31 cellular contexts compared by ENCODE assay signal in genomic region chr5:143801251-143801650, GRCh38. TPM values are rescaled to one million over a fixed set of nuclear protein-coding genes. Genes with fewer than 3 reads are reported as not detected.
DNase-seq lines count a peak whose midpoint lies in the region; ATAC-seq, FAIRE-seq and TF ChIP-seq lines count a peak whose summit lies in the region.
"Had no signal": no experiment of that assay in that cellular context is flagged by ENCODE, and none has a peak within 500 bp of the region (broad histone marks: within the 10 kb centered on the region; RNA-seq: fewer than 3 reads in every experiment).

No MANE protein-coding gene starts in this region.

- H3K79me2 ChIP-seq in GM12878 (ENCODE audit: control insufficient read depth, insufficient read depth, low read length) = no peaks in the 10 kb centered on the region

- RAD21 ChIA-PET in GM12878 (lab: Charles Lee; ENCODE audit: unreplicated experiment) = interaction anchor here (0.7 to 2.4 kb wide), 10 partner anchors 9 to 108 kb away, joined by 3 to 14 read pairs (median 4); partner anchors contain the start of gene HMHB1

- TF ChIP-seq POLR2A in GM12878 (IDR thresholded peaks at IDR 0.05; ENCODE audit: low read depth, low read length) = no peak

- peak overlapping the region in 5 of 11 experiments; percentile 1 to 61 (median 44); a peak in 9 of 22 replicates for H3K27ac ChIP-seq in BLaER1 treated with 17β-estradiol and CSF1 and Interleukin-3, amounts not matched to agents 10 nM and 100 nM
- peak overlapping the region; percentile 39 for H3K27ac ChIP-seq in GM12878 (ENCODE audit: control insufficient read depth, insufficient read depth)
- H3K27ac ChIP-seq: ascending aorta, C4-2B, cardiac muscle cell, right lobe of liver had no signal

- in situ Hi-C loops in GM12878 (cut with MboI) = no loop called here

- CTCF ChIA-PET in GM12878 (lab: Yijun Ruan, JAX) = interaction anchor here (0.6 to 3.2 kb wide), 4 partner anchors 8 to 48 kb away, joined by 3 to 11 read pairs (median 6); no protein-coding TSS in a partner anchor

- BruUV-seq in GM12878 (replicated peaks; lab: Mats Ljungman, UMichigan) = no TSS peak

- peak overlapping the region in 10 of 11 experiments; percentile 39 to 75 (median 58); a peak in 19 of 22 replicates for H3K4me2 ChIP-seq in BLaER1 treated with 17β-estradiol and CSF1 and Interleukin-3, amounts not matched to agents 10 nM and 100 nM
- peak overlapping the region; percentile 44; the same call in 1 of the 2 replicates for H3K4me2 ChIP-seq in GM12878 (ENCODE audit: control insufficient read depth, insufficient read depth)
- H3K4me2 ChIP-seq: SK-N-SH had no signal

- H3K9me3 ChIP-seq in BLaER1 treated with 17β-estradiol and CSF1 and Interleukin-3, amounts not matched to agents 10 nM and 100 nM (replicated peaks in 1 of 11) = peaks cover 0 to 36% (median 0%) of the 10 kb centered on the region in 11 experiments; a peak in 5 of 22 replicates
- no peaks in the 10 kb centered on the region for H3K9me3 ChIP-seq in GM12878 (replicated peaks; ENCODE audit: control insufficient read depth, insufficient read depth, low read length)
- H3K9me3 ChIP-seq: ascending aorta, right lobe of liver, SK-N-SH had no signal

- POLR2A ChIA-PET in GM12878 (lab: Charles Lee) = interaction anchor here (0.9 to 1.9 kb wide), 6 partner anchors 8 to 480 kb away, joined by 3 to 5 read pairs (median 3); no protein-coding TSS in a partner anchor

- no peaks in the 10 kb centered on the region for H4K20me1 ChIP-seq in BLaER1 treated with 17β-estradiol and CSF1 and Interleukin-3, amounts not matched to agents 10 nM and 100 nM
- H4K20me1 ChIP-seq in GM12878 (ENCODE audit: control insufficient read depth, insufficient read depth) = no peaks in the 10 kb centered on the region

- peaks cover 34 to 73% (median 51%) of the 10 kb centered on the region in 10 experiments for H3K4me1 ChIP-seq in BLaER1 treated with 17β-estradiol and CSF1 and Interleukin-3, amounts not matched to agents 10 nM and 100 nM
- peaks cover 10% of the 10 kb centered on the region for H3K4me1 ChIP-seq in GM12878 (ENCODE audit: control insufficient read depth, insufficient read depth, low read length)
- H3K4me1 ChIP-seq: ascending aorta, right lobe of liver had no signal

- SMC1A ChIA-PET in GM12878 (lab: Charles Lee; ENCODE audit: uncharacterized antibody, unreplicated experiment) = interaction anchor here (0.8 to 3.3 kb wide), 20 partner anchors 11 to 410 kb away, joined by 3 to 13 read pairs (median 4); partner anchors contain the start of gene HMHB1

- no peaks in the 10 kb centered on the region for H3K36me3 ChIP-seq in BLaER1 treated with 17β-estradiol and CSF1 and Interleukin-3, amounts not matched to agents 10 nM and 100 nM
- H3K36me3 ChIP-seq in GM12878 (ENCODE audit: control insufficient read depth in 2 of 2, insufficient read depth in 2 of 2, low read length in 1 of 2) = no peaks in the 10 kb centered on the region
- H3K36me3 ChIP-seq: ascending aorta, cardiac muscle cell, right lobe of liver had no signal

- no peak for TF ChIP-seq CTCF in GM12878 (IDR thresholded peaks at IDR 0.05 in 2 of 3, conservative IDR thresholded peaks at IDR 0.05 in 1 of 3; ENCODE audit: control insufficient read depth in 2 of 3, extremely low read depth in 1 of 3, insufficient read depth in 1 of 3, low read depth in 3 of 3, low read length in 3 of 3)

- WGBS in GM12878 (ENCODE audit: insufficient coverage, insufficient replicate concordance, low lambda C conversion rate, missing lambda C conversion rate) = 26% methylated on average over 3 of the region's 3 CpGs

- no peak for TF ChIP-seq EP300 in GM12878 (IDR thresholded peaks at IDR 0.05; ENCODE audit: borderline replicate concordance in 1 of 2, control insufficient read depth in 1 of 2, low read depth in 2 of 2, low read length in 2 of 2)

- H2AFZ ChIP-seq in GM12878 (ENCODE audit: control insufficient read depth, low read depth, low read length) = peak overlapping the region; percentile 88

- H3K27me3 ChIP-seq in BLaER1 treated with 17β-estradiol and CSF1 and Interleukin-3, amounts not matched to agents 10 nM and 100 nM = no peaks in the 10 kb centered on the region
- H3K27me3 ChIP-seq in GM12878 (replicated peaks in 1 of 2; ENCODE audit: control insufficient read depth in 2 of 2, insufficient read depth in 2 of 2, low read length in 1 of 2) = no peaks in the 10 kb centered on the region
- H3K27me3 ChIP-seq: ascending aorta, right lobe of liver had no signal

- H3K9ac ChIP-seq in BLaER1 treated with 17β-estradiol and CSF1 and Interleukin-3, amounts not matched to agents 10 nM and 100 nM = 0 out of 22 replicates have a peak overlapping the region, but pooled peaks of 1 of the 11 experiments have one; percentile 17
- no peak overlapping the region; the same call in 1 of the 2 replicates for H3K9ac ChIP-seq in GM12878 (ENCODE audit: control insufficient read depth, insufficient read depth, low read length)
- H3K9ac ChIP-seq: SK-N-SH had no signal

- intact Hi-C loops in GM12878 (cut with micrococcal nuclease; ENCODE audit: unreplicated experiment) = no loop called here
- intact Hi-C loops in left colon (cut with DNase I, micrococcal nuclease) = no loop called here

- no peak overlapping the region for H3K4me3 ChIP-seq in BLaER1 treated with 17β-estradiol and CSF1 and Interleukin-3, amounts not matched to agents 10 nM and 100 nM
- no peak overlapping the region for H3K4me3 ChIP-seq in GM12878
- H3K4me3 ChIP-seq: ascending aorta, cardiac muscle cell, right lobe of liver had no signal

- no peak for FAIRE-seq in GM12878 (lab: Jason Lieb, UNC)

- no peak for TF ChIP-seq RAD21 in GM12878 (IDR thresholded peaks at IDR 0.05; ENCODE audit: insufficient read depth, low read depth, low read length)

- DNase-seq in GM12878 (ENCODE audit: low read depth, low spot score) (no peak), left colon (no peak), iPS-NIHi11 (ENCODE audit: low spot score) (no peak)
- DNase-seq in activated effector memory CD4-positive, alpha-beta T cell treated with anti-CD3 and anti-CD28 coated beads, Interleukin-2, amount 50 U/mL, for 16 hours = no peak
- DNase-seq: ACHN; activated CD4-positive, alpha-beta T cell treated with anti-CD3 and anti-CD28 coated beads for 48 hours; activated CD8-positive, alpha-beta memory T cell treated with anti-CD3 and anti-CD28 coated beads for 24 hours; activated effector memory CD4-positive, alpha-beta T cell treated with Interleukin-2 at 50 U/mL for 16 hours; activated naive CD8-positive, alpha-beta T cell treated with anti-CD3 and anti-CD28 coated beads, Interleukin-2, amount 10 ng/mL, durations not matched to agents 7 days and 5 days; cortex of kidney; foreskin fibroblast; GOT3; head of caudate nucleus; right lobe of liver; SK-N-SH; stimulated activated CD4-positive, alpha-beta T cell treated with anti-CD3 and anti-CD28 coated beads, Interleukin-12 subunit alpha, Interleukin-12 subunit beta, amount 100 ng/mL, for 4 hours; stimulated activated CD4-positive, alpha-beta T cell treated with anti-CD3 and anti-CD28 coated beads, Interleukin-4, amount 100 ng/mL, for 1 hour; substantia nigra; T-helper 17 cell had no signal

- ATAC-seq in GM18909 (IDR thresholded peaks at IDR 0.05; ENCODE audit: poor library complexity, unreplicated experiment) (peak; percentile 50), HG02678 (IDR thresholded peaks at IDR 0.05; ENCODE audit: unreplicated experiment) (peak; percentile 59), GM12878 (peak; percentile 68), HG03457 (IDR thresholded peaks at IDR 0.05; ENCODE audit: unreplicated experiment) (no peak), left colon (no peak)
- ATAC-seq: right lobe of liver, T-helper 17 cell had no signal

TF ChIP-seq in GM12878, 131 proteins besides CTCF, POLR2A, EP300 and RAD21:
- TF ChIP-seq JUND (IDR thresholded peaks at IDR 0.05; ENCODE audit: low read depth, low read length) (no peak), YY1 (IDR thresholded peaks at IDR 0.05; ENCODE audit: low read depth, low read length) (no peak), CBFB (IDR thresholded peaks at IDR 0.05; ENCODE audit: low read depth) (no peak), SRF (IDR thresholded peaks at IDR 0.05; ENCODE audit: low read depth in 2 of 2, low read length in 2 of 2) (no peak), TAF1 (IDR thresholded peaks at IDR 0.05; ENCODE audit: borderline replicate concordance, low read depth, low read length) (no peak)
TF ChIP-seq in GM12878: peak in this region for 0.

RNA-seq across cellular contexts. Expression of gene HMHB1, which starts 10.7 kb away (rescaled TPM):
- total RNA-seq in GM12878 (2013; cell fraction: nucleolus; rRNA removed) = not detected in 2 replicates
- total RNA-seq in GM12878 (2014; rRNA removed) (0.45 and 2.0 TPM in 2 replicates), GM12878 (2014; rRNA removed; fragmentation: Illumina TruSeq; extraction: Trizol) (3.0 and 3.1 TPM in 2 replicates), GM12878 (2021) (3.0 and 3.6 TPM in 2 replicates), left colon (not detected)
- polyA plus RNA-seq in GM12878 (2011; ENCODE audit: low read depth) = not detected
- polyA plus RNA-seq in GM12878 (2011; rRNA removed) (1.5 and 2.1 TPM in 2 replicates), GM12878 (2014; fragmentation: Illumina TruSeq; extraction: Trizol) (1.6 TPM in 1 of 2 replicates, not detected in the other), GM12878 (2014; fragmentation: Nextera tagmentation; extraction: Ambion mirVana) (10 to 100 TPM; 16.0 to 20.3 TPM), GM12878 (2014; rRNA removed) (4.1 and 6.2 TPM in 2 replicates), GM12878 (2016; fragmentation: Nextera tagmentation; extraction: Ambion mirVana) (1 to 10 TPM; 7.5 to 9.5 TPM)
- 0.81 TPM in 1 of 2 replicates, not detected in the other for polyA plus RNA-seq in GM12878 (2011; cell fraction: cytosol; rRNA removed)
- 0.76 TPM in 1 of 2 replicates, not detected in the other for polyA plus RNA-seq in GM12878 (2011; cell fraction: nucleus; rRNA removed)
- polyA plus RNA-seq in GM12878 (2012) = 1.6 and 2.6 TPM in 2 replicates
- not detected in 2 replicates for polyA minus RNA-seq in GM12878 (2011; rRNA and poly(A)+ RNA removed)
- not detected in 2 replicates for polyA minus RNA-seq in GM12878 (2011; cell fraction: cytosol; rRNA and poly(A)+ RNA removed)
- not detected in 2 replicates for polyA minus RNA-seq in GM12878 (2011; cell fraction: nucleus; rRNA and poly(A)+ RNA removed)
- total RNA-seq: activated naive CD8-positive, alpha-beta T cell treated with anti-CD3 and anti-CD28 coated beads, Interleukin-2, amount 10 ng/mL, durations not matched to agents 7 days and 5 days; ascending aorta; cardiac muscle cell; Daoy; kidney epithelial cell; lung microvascular endothelial cell; neural crest cell; right lobe of liver; T-helper 17 cell had no signal
- polyA plus RNA-seq: cardiac muscle cell, esophagus, SK-N-SH had no signal

Comparison
In these comparisons a context has a peak if more than half of its experiments do, and no peak if none do; other contexts are left out.
1. ATAC-seq: peak in GM18909 (single experiment), HG02678 (single experiment) and GM12878 (single experiment); none in HG03457 (single experiment) and left colon (single experiment).